1 cellular context compared by ENCODE assay signal in the genomic region with DNA sequence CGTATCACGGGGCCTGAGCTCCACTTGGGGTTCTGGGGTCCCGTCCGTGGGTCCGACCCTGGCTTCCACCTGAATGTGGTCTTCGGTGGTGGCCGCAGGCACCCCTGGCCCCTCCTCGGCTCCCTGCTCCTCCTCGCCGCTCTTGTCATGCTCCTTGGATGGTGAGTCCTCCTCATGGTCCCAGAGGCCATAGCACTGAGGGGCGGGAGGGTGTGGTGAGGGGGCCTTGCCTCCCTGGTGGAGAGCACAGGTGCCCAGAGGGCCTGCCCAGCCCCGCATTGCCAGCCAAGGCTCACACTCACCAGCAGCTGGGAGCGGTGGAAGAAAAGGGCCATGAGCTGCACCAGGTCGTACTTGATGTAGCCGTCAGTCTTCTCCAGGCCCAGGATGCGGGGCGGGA.
TF ChIP-seq lines count a peak whose summit lies in the region.

No MANE protein-coding gene starts in this region.

TF ChIP-seq in K562, 482 proteins besides CTCF, POLR2A, EP300 and RAD21:
- 0 out of 2 replicates have a peak, but pooled peaks have one; percentile 3 for TF ChIP-seq RBFOX2 (IDR thresholded peaks at IDR 0.05; ENCODE audit: low read depth, low read length)
- TF ChIP-seq CBX8 (IDR thresholded peaks at IDR 0.05; ENCODE audit: borderline replicate concordance, extremely low read depth, low read depth, low read length, poor library complexity, severe bottlenecking) = no peak
- TF ChIP-seq MBD2 (IDR thresholded peaks at IDR 0.05; ENCODE audit: borderline replicate concordance, low read depth) = no peak
